Comparison of ENCODE assay signal across 16 cellular contexts in genomic region chr13:113428469-113428865, GRCh38. TPM values are rescaled to one million over a fixed set of nuclear protein-coding genes. Genes with fewer than 3 reads are reported as not detected.
A peak's percentile ranks its signal among the peaks of the same experiment; 100 is the strongest.
DNase-seq lines count a peak whose midpoint lies in the region; ATAC-seq and TF ChIP-seq lines count a peak whose summit lies in the region.
"Had no signal": no experiment of that assay in that cellular context is flagged by ENCODE, and none has a peak within 500 bp of the region (broad histone marks: within the 10 kb centered on the region; RNA-seq: fewer than 3 reads in every experiment).

No MANE protein-coding gene starts in this region.

- no peaks in the 10 kb centered on the region for H3K9me3 Mint-ChIP-seq in type B pancreatic cell
- peaks cover 0 to 4% of the 10 kb centered on the region in 2 donors for H3K9me3 Mint-ChIP-seq in stimulated activated naive B cell treated with anti-CD40 and anti-IgM and Interleukin-4, amounts not matched to agents 10 μg/mL and 1 μg/mL and 100 μg/mL, for 72 hours

- H3K4me3 ChIP-seq in SK-N-MC (no peak overlapping the region), left lung (no peak overlapping the region), lower lobe of right lung (no peak overlapping the region)
- H3K4me3 ChIP-seq: GM23248, MG63 had no signal

- H3K27ac Mint-ChIP-seq in type B pancreatic cell = peak overlapping the region; percentile 66
- H3K27ac Mint-ChIP-seq in stimulated activated naive B cell treated with anti-CD40 and anti-IgM and Interleukin-4, amounts not matched to agents 10 μg/mL and 1 μg/mL and 100 μg/mL, for 72 hours = no peak overlapping the region

- H3K9ac ChIP-seq in SK-N-MC (ENCODE audit: insufficient read length) = no peak overlapping the region
- H3K9ac ChIP-seq: GM23248 had no signal

- H3K4me1 Mint-ChIP-seq in type B pancreatic cell (ENCODE audit: unreplicated experiment) = no peaks in the 10 kb centered on the region
- no peaks in the 10 kb centered on the region for H3K4me1 Mint-ChIP-seq in stimulated activated naive B cell treated with anti-CD40 and anti-IgM and Interleukin-4, amounts not matched to agents 10 μg/mL and 1 μg/mL and 100 μg/mL, for 72 hours

- intact Hi-C loops in Right ventricle myocardium inferior (cut with DNase I) = no loop called here
- intact Hi-C loops in cardiac septum (cut with DNase I) = no loop called here
- intact Hi-C loops in left lung (cut with DNase I) = no loop called here
- intact Hi-C loops in lower lobe of right lung (cut with DNase I) = no loop called here

- H3K4me3 Mint-ChIP-seq in type B pancreatic cell = no peak overlapping the region
- H3K4me3 Mint-ChIP-seq in stimulated activated naive B cell treated with anti-CD40 and anti-IgM and Interleukin-4, amounts not matched to agents 10 μg/mL and 1 μg/mL and 100 μg/mL, for 72 hours = no peak overlapping the region

- H3K36me3 ChIP-seq in SK-N-MC (ENCODE audit: insufficient read depth, low read length) (no peaks in the 10 kb centered on the region), left lung (no peaks in the 10 kb centered on the region), lower lobe of right lung (no peaks in the 10 kb centered on the region)
- H3K36me3 ChIP-seq: MG63 had no signal

- no peaks in the 10 kb centered on the region for H3K27me3 ChIP-seq in left lung
- no peaks in the 10 kb centered on the region for H3K27me3 ChIP-seq in lower lobe of right lung (ENCODE audit: low read depth)
- H3K27me3 ChIP-seq: MG63 had no signal

- peak; percentile 13 for DNase-seq in Right ventricle myocardium inferior (ENCODE audit: missing footprints)
- DNase-seq in cardiac septum (ENCODE audit: low spot score) = no peak
- no peak for DNase-seq in SK-N-MC (ENCODE audit: low read depth, low spot score)
- no peak for DNase-seq in left lung
- DNase-seq in type B pancreatic cell (ENCODE audit: extremely low spot score, unreplicated experiment) = no peak
- no peak for DNase-seq in activated naive CD4-positive, alpha-beta T cell (lab: John Stamatoyannopoulos, UW)
- DNase-seq in lower lobe of right lung = no peak
- DNase-seq in stimulated activated naive B cell treated with anti-CD40 and anti-IgM and Interleukin-4, amounts not matched to agents 10 μg/mL and 1 μg/mL and 100 μg/mL, for 72 hours = no peak
- DNase-seq: 8988T, DMS79 treated with DMSO at 0.1 percent for 48 hours, MG63, NCI-H1105 treated with DMSO at 0.1 percent for 48 hours, NCI-H187, NCI-H69, PC-3 had no signal

- TF ChIP-seq CTCF in left lung (IDR thresholded peaks at IDR 0.05) = no peak
- no peak for TF ChIP-seq CTCF in type B pancreatic cell (conservative IDR thresholded peaks at IDR 0.05)
- no peak for TF ChIP-seq CTCF in lower lobe of right lung (IDR thresholded peaks at IDR 0.05)

- ATAC-seq in Right ventricle myocardium inferior = no peak
- ATAC-seq in left lung = peak; percentile 14
- ATAC-seq in lower lobe of right lung = no peak
- no peak for ATAC-seq in stimulated activated naive B cell treated with anti-CD40 and anti-IgM and Interleukin-4, amounts not matched to agents 10 μg/mL and 1 μg/mL and 100 μg/mL, for 72 hours (replicated peaks)
- ATAC-seq: PC-3 had no signal

- H3K4me1 ChIP-seq in left lung = no peaks in the 10 kb centered on the region
- H3K4me1 ChIP-seq in lower lobe of right lung = no peaks in the 10 kb centered on the region

- H3K27me3 Mint-ChIP-seq in type B pancreatic cell = no peaks in the 10 kb centered on the region
- peaks cover 0 to 5% of the 10 kb centered on the region in 2 donors for H3K27me3 Mint-ChIP-seq in stimulated activated naive B cell treated with anti-CD40 and anti-IgM and Interleukin-4, amounts not matched to agents 10 μg/mL and 1 μg/mL and 100 μg/mL, for 72 hours

- H3K36me3 Mint-ChIP-seq in type B pancreatic cell = no peaks in the 10 kb centered on the region
- peaks cover 3 to 5% of the 10 kb centered on the region in 2 donors for H3K36me3 Mint-ChIP-seq in stimulated activated naive B cell treated with anti-CD40 and anti-IgM and Interleukin-4, amounts not matched to agents 10 μg/mL and 1 μg/mL and 100 μg/mL, for 72 hours

- H3K9me3 ChIP-seq in SK-N-MC (ENCODE audit: low read depth, low read length) (no peaks in the 10 kb centered on the region), left lung (no peaks in the 10 kb centered on the region), lower lobe of right lung (no peaks in the 10 kb centered on the region)
- H3K9me3 ChIP-seq: MG63 had no signal

- H3K27ac ChIP-seq in SK-N-MC = peak overlapping the region; percentile 27
- no peak overlapping the region for H3K27ac ChIP-seq in left lung
- no peak overlapping the region for H3K27ac ChIP-seq in lower lobe of right lung
- H3K27ac ChIP-seq: GM23248 had no signal

RNA-seq across cellular contexts. Expression of gene ADPRHL1, which starts 24.8 kb away (rescaled TPM):
- total RNA-seq in Right ventricle myocardium inferior = 468 TPM
- 480 TPM for total RNA-seq in cardiac septum
- total RNA-seq in left lung = 1 to 10 TPM; 2.0 to 2.3 TPM
- total RNA-seq in type B pancreatic cell (ENCODE audit: low replicate concordance) = 2.5 and 4.1 TPM in 2 replicates
- 2.7 TPM for total RNA-seq in lower lobe of right lung

Comparison
In these comparisons a context has a peak if more than half of its experiments do, and no peak if none do; other contexts are left out.
1. RNA of gene ADPRHL1, which starts 24.8 kb away (total RNA-seq): 480 TPM in cardiac septum (single experiment) and 468 TPM in Right ventricle myocardium inferior (single experiment); 2.5 to 4.1 TPM in type B pancreatic cell, 2.7 TPM in lower lobe of right lung (single experiment) and 2.0 to 2.3 TPM in left lung; every median in the first group is over 10 times any median in the second.